In the genomic region with DNA sequence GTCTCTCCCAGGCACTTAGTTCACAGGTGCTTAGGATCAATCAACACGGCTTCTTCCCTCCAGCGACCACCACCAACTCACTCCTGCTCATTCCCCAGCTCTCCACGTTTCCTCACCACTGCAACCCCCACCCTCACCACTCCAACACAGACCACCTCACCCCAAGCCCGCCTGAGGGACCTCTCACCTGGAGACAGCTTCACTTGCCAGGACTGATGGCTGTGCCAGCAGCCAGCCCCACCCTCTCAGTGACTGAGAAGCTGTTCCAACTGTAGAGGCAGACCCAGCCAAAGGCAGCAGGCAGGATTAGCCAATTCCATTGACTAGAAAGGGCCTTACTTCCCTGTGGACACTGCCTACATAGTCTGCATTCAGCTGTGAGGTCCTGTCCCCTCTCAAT, we compare ENCODE assay signal across 13 cellular contexts. TPM values are rescaled to one million over a fixed set of nuclear protein-coding genes. Genes with fewer than 3 reads are reported as not detected.
DNase-seq lines count a peak whose midpoint lies in the region; ATAC-seq and TF ChIP-seq lines count a peak whose summit lies in the region.
"Had no signal": no experiment of that assay in that cellular context is flagged by ENCODE, and none has a peak within 500 bp of the region (broad histone marks: within the 10 kb centered on the region; RNA-seq: fewer than 3 reads in every experiment).

No MANE protein-coding gene starts in this region.

- peak overlapping the region; percentile 8 to 89 for H3K27ac ChIP-seq in left lung

- DNase-seq in activated naive CD4-positive, alpha-beta T cell treated with anti-CD3 and anti-CD28 coated beads for 36 hours: no peak
- DNase-seq in activated CD4-positive, alpha-beta memory T cell treated with anti-CD3 and anti-CD28 coated beads for 36 hours: no peak
- no peak for DNase-seq in left lung
- DNase-seq in type B pancreatic cell (ENCODE audit: extremely low spot score, unreplicated experiment): no peak
- no peak for DNase-seq in cerebellar cortex (ENCODE audit: low spot score)
- no peak for DNase-seq in NCI-H1092 (lab: John Stamatoyannopoulos, UW)
- DNase-seq: cerebellar nuclear complex had no signal

- peak overlapping the region; percentile 43 for H3K27ac Mint-ChIP-seq in activated naive CD4-positive, alpha-beta T cell treated with anti-CD3 and anti-CD28 coated beads, Interleukin-2, amount 50 U/mL, for 24 hours
- H3K27ac Mint-ChIP-seq in activated naive CD4-positive, alpha-beta T cell treated with anti-CD3 and anti-CD28 coated beads for 36 hours: no peak overlapping the region
- H3K27ac Mint-ChIP-seq in activated CD4-positive, alpha-beta memory T cell treated with anti-CD3 and anti-CD28 coated beads for 36 hours: peak overlapping the region; percentile 63
- H3K27ac Mint-ChIP-seq in type B pancreatic cell: peak overlapping the region; percentile 21

- H3K4me3 ChIP-seq in left lung: no peak overlapping the region

- H3K4me3 Mint-ChIP-seq in activated naive CD4-positive, alpha-beta T cell treated with anti-CD3 and anti-CD28 coated beads, Interleukin-2, amount 50 U/mL, for 24 hours: no peak overlapping the region
- H3K4me3 Mint-ChIP-seq in activated naive CD4-positive, alpha-beta T cell treated with anti-CD3 and anti-CD28 coated beads for 36 hours: no peak overlapping the region
- H3K4me3 Mint-ChIP-seq in activated CD4-positive, alpha-beta memory T cell treated with anti-CD3 and anti-CD28 coated beads for 36 hours: no peak overlapping the region
- H3K4me3 Mint-ChIP-seq in type B pancreatic cell: no peak overlapping the region

- peaks cover 13% of the 10 kb centered on the region for H3K36me3 Mint-ChIP-seq in activated naive CD4-positive, alpha-beta T cell treated with anti-CD3 and anti-CD28 coated beads, Interleukin-2, amount 50 U/mL, for 24 hours
- peaks cover 42% of the 10 kb centered on the region for H3K36me3 Mint-ChIP-seq in activated naive CD4-positive, alpha-beta T cell treated with anti-CD3 and anti-CD28 coated beads for 36 hours (ENCODE audit: low read depth)
- peaks cover 52% of the 10 kb centered on the region for H3K36me3 Mint-ChIP-seq in activated CD4-positive, alpha-beta memory T cell treated with anti-CD3 and anti-CD28 coated beads for 36 hours
- H3K36me3 Mint-ChIP-seq in type B pancreatic cell: peaks cover 11% of the 10 kb centered on the region

- H3K9me3 ChIP-seq in left lung: no peaks in the 10 kb centered on the region

- intact Hi-C loops in activated naive CD4-positive, alpha-beta T cell treated with anti-CD3 and anti-CD28 coated beads for 36 hours (cut with micrococcal nuclease): no loop called here
- intact Hi-C loops in activated CD4-positive, alpha-beta memory T cell treated with anti-CD3 and anti-CD28 coated beads for 36 hours (cut with micrococcal nuclease): no loop called here
- intact Hi-C loops in left lung (cut with DNase I): no loop called here

- no peaks in the 10 kb centered on the region for H3K27me3 ChIP-seq in left lung

- ATAC-seq in left lung (no peak), HG02840 (IDR thresholded peaks at IDR 0.05; ENCODE audit: low FRiP score, unreplicated experiment) (no peak)
- ATAC-seq: sciatic nerve had no signal

- POLR2A ChIA-PET in activated CD4-positive, alpha-beta memory T cell treated with anti-CD3 and anti-CD28 coated beads for 36 hours (lab: Charles Lee): no interaction called here

- H3K4me1 ChIP-seq in left lung: peaks cover 29 to 84% of the 10 kb centered on the region in 2 donors

- no peaks in the 10 kb centered on the region for H3K27me3 Mint-ChIP-seq in activated naive CD4-positive, alpha-beta T cell treated with anti-CD3 and anti-CD28 coated beads, Interleukin-2, amount 50 U/mL, for 24 hours
- no peaks in the 10 kb centered on the region for H3K27me3 Mint-ChIP-seq in activated naive CD4-positive, alpha-beta T cell treated with anti-CD3 and anti-CD28 coated beads for 36 hours (ENCODE audit: low read depth)
- no peaks in the 10 kb centered on the region for H3K27me3 Mint-ChIP-seq in activated CD4-positive, alpha-beta memory T cell treated with anti-CD3 and anti-CD28 coated beads for 36 hours
- H3K27me3 Mint-ChIP-seq in type B pancreatic cell: no peaks in the 10 kb centered on the region

- peaks cover 79% of the 10 kb centered on the region for H3K4me1 Mint-ChIP-seq in activated naive CD4-positive, alpha-beta T cell treated with anti-CD3 and anti-CD28 coated beads, Interleukin-2, amount 50 U/mL, for 24 hours
- peaks cover 48% of the 10 kb centered on the region for H3K4me1 Mint-ChIP-seq in activated naive CD4-positive, alpha-beta T cell treated with anti-CD3 and anti-CD28 coated beads for 36 hours (ENCODE audit: low read depth)
- H3K4me1 Mint-ChIP-seq in activated CD4-positive, alpha-beta memory T cell treated with anti-CD3 and anti-CD28 coated beads for 36 hours (ENCODE audit: low read depth): peaks cover 57% of the 10 kb centered on the region
- peaks cover 58% of the 10 kb centered on the region for H3K4me1 Mint-ChIP-seq in type B pancreatic cell (ENCODE audit: unreplicated experiment)

- no peaks in the 10 kb centered on the region for H3K9me3 Mint-ChIP-seq in activated naive CD4-positive, alpha-beta T cell treated with anti-CD3 and anti-CD28 coated beads, Interleukin-2, amount 50 U/mL, for 24 hours
- no peaks in the 10 kb centered on the region for H3K9me3 Mint-ChIP-seq in activated naive CD4-positive, alpha-beta T cell treated with anti-CD3 and anti-CD28 coated beads for 36 hours
- no peaks in the 10 kb centered on the region for H3K9me3 Mint-ChIP-seq in activated CD4-positive, alpha-beta memory T cell treated with anti-CD3 and anti-CD28 coated beads for 36 hours
- peaks cover 3% of the 10 kb centered on the region for H3K9me3 Mint-ChIP-seq in type B pancreatic cell

- H3K36me3 ChIP-seq in left lung: peaks cover 8 to 55% of the 10 kb centered on the region in 2 donors

- CTCF ChIA-PET in activated naive CD4-positive, alpha-beta T cell treated with anti-CD3 and anti-CD28 coated beads for 36 hours (lab: Charles Lee): interaction anchor here (0.8 kb wide), 1 partner anchor 27 kb away, joined by 3 read pairs; no protein-coding TSS in a partner anchor
- CTCF ChIA-PET in activated CD4-positive, alpha-beta memory T cell treated with anti-CD3 and anti-CD28 coated beads for 36 hours (lab: Charles Lee): interaction anchor here (0.8 to 1.0 kb wide), 2 partner anchors 18 to 119 kb away, joined by 3 to 4 read pairs; no protein-coding TSS in a partner anchor

- TF ChIP-seq CTCF in left lung (IDR thresholded peaks at IDR 0.05) (no peak), type B pancreatic cell (conservative IDR thresholded peaks at IDR 0.05) (no peak)

RNA-seq across cellular contexts. Expression of a gene that starts 7.8 kb away (rescaled TPM):
- 100 to 1,000 TPM; 453 to 454 TPM for total RNA-seq in activated naive CD4-positive, alpha-beta T cell treated with anti-CD3 and anti-CD28 coated beads for 36 hours
- total RNA-seq in activated CD4-positive, alpha-beta memory T cell treated with anti-CD3 and anti-CD28 coated beads for 36 hours: 100 to 1,000 TPM; 597 to 607 TPM
- total RNA-seq in left lung (100 to 1,000 TPM; 565 to 617 TPM), type B pancreatic cell (ENCODE audit: low replicate concordance) (138 and 208 TPM in 2 replicates)

RNA-seq across cellular contexts. Expression of a gene that starts 17.6 kb away (rescaled TPM):
- total RNA-seq in activated naive CD4-positive, alpha-beta T cell treated with anti-CD3 and anti-CD28 coated beads for 36 hours: 1 to 10 TPM; 2.1 to 2.6 TPM
- total RNA-seq in activated CD4-positive, alpha-beta memory T cell treated with anti-CD3 and anti-CD28 coated beads for 36 hours: 1 to 10 TPM; 2.1 to 2.2 TPM
- total RNA-seq in left lung (1 to 10 TPM; 1.1 to 4.7 TPM), type B pancreatic cell (ENCODE audit: low replicate concordance) (1.0 and 2.8 TPM in 2 replicates)

RNA-seq across cellular contexts. Expression of a gene that starts 27.9 kb away (rescaled TPM):
- not detected for total RNA-seq in activated naive CD4-positive, alpha-beta T cell treated with anti-CD3 and anti-CD28 coated beads for 36 hours
- total RNA-seq in activated CD4-positive, alpha-beta memory T cell treated with anti-CD3 and anti-CD28 coated beads for 36 hours: under 1 TPM in 1 of 2 experiments, not detected in 1; 0.05 TPM
- total RNA-seq in left lung (1 to 10 TPM; 2.8 to 3.0 TPM), type B pancreatic cell (ENCODE audit: low replicate concordance) (36.4 and 44.3 TPM in 2 replicates)
- total RNA-seq: lung microvascular endothelial cell had no signal

RNA-seq across cellular contexts. Expression of a gene that starts 36.5 kb away (rescaled TPM):
- not detected for total RNA-seq in activated naive CD4-positive, alpha-beta T cell treated with anti-CD3 and anti-CD28 coated beads for 36 hours
- not detected for total RNA-seq in activated CD4-positive, alpha-beta memory T cell treated with anti-CD3 and anti-CD28 coated beads for 36 hours
- total RNA-seq in left lung: not detected
- total RNA-seq in type B pancreatic cell (ENCODE audit: low replicate concordance): not detected in 2 replicates
- total RNA-seq: activated CD8-positive, alpha-beta memory T cell treated with anti-CD3 and anti-CD28 coated beads for 36 hours; frontal cortex; lung microvascular endothelial cell had no signal

RNA-seq across cellular contexts. Expression of a gene that starts 55.1 kb away (rescaled TPM):
- total RNA-seq in activated naive CD4-positive, alpha-beta T cell treated with anti-CD3 and anti-CD28 coated beads for 36 hours: not detected
- total RNA-seq in activated CD4-positive, alpha-beta memory T cell treated with anti-CD3 and anti-CD28 coated beads for 36 hours: not detected
- total RNA-seq in left lung (not detected), type B pancreatic cell (ENCODE audit: low replicate concordance) (not detected in 2 replicates)
- total RNA-seq: activated CD8-positive, alpha-beta memory T cell treated with anti-CD3 and anti-CD28 coated beads for 36 hours; frontal cortex; lung microvascular endothelial cell; sciatic nerve had no signal
